27 cellular contexts compared by ENCODE assay signal in the genomic region with DNA sequence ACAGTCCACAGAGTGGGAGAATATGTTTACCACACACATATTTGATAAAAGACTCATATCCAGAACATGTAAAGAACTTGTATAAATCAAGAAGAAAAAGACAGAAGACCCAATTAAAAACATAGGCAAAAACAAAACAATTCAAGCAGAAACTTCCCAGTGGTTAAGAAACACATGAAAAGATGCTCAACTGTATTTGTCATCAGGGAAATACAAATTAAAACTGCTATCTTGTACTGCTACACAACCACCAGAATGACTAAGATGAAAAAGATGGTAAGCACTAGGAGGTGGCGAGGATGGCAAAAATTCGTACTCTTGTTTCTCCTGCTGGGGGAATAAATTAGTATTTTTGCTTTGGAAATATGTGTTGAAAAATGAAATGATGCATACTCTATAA.
DNase-seq lines count a peak whose midpoint lies in the region; ATAC-seq, FAIRE-seq and TF ChIP-seq lines count a peak whose summit lies in the region.
"Had no signal": no experiment of that assay in that cellular context is flagged by ENCODE, and none has a peak within 500 bp of the region (broad histone marks: within the 10 kb centered on the region; RNA-seq: fewer than 3 reads in every experiment).

No MANE protein-coding gene starts in this region.

- H3K23ac ChIP-seq in IMR-90 (ENCODE audit: low read depth, low read length) (no peak overlapping the region), mesenchymal stem cell (ENCODE audit: low read length in 2 of 2) (no peak overlapping the region)

- no peaks in the 10 kb centered on the region for H3K9me1 ChIP-seq in IMR-90 (ENCODE audit: insufficient read depth, low read length)

- TF ChIP-seq POLR2A in IMR-90 (IDR thresholded peaks at IDR 0.05; ENCODE audit: low read depth, low read length) (no peak), uterus (IDR thresholded peaks at IDR 0.05) (no peak), H54 (IDR thresholded peaks at IDR 0.05; ENCODE audit: low read depth, low read length) (no peak)

- H3K4me1 Mint-ChIP-seq in astrocyte (ENCODE audit: low read depth, unreplicated experiment), result no peaks in the 10 kb centered on the region
- H3K4me1 Mint-ChIP-seq: B cell; CD14-positive monocyte; CD8-positive, alpha-beta memory T cell; T-cell had no signal

- dilution Hi-C loops in IMR-90 (cut with HindIII; ENCODE audit: low sequenced_read_pairs, unreplicated experiment), result no loop called here

- H3K4me1 ChIP-seq in IMR-90 (ENCODE audit: control insufficient read depth, insufficient read depth, low read length) (no peaks in the 10 kb centered on the region), astrocyte (ENCODE audit: insufficient read depth, low read length) (no peaks in the 10 kb centered on the region), mesenchymal stem cell (ENCODE audit: control insufficient read depth, insufficient read depth, low read depth, low read length) (no peaks in the 10 kb centered on the region), uterus (no peaks in the 10 kb centered on the region)
- H3K4me1 ChIP-seq: A549 had no signal

- H4K5ac ChIP-seq in IMR-90 (ENCODE audit: low read depth, low read length), result no peak overlapping the region

- no peak overlapping the region for H2BK120ac ChIP-seq in IMR-90 (ENCODE audit: low read depth, low read length)
- H2BK120ac ChIP-seq in mesenchymal stem cell (ENCODE audit: low read depth, low read length), result no peak overlapping the region

- no peak overlapping the region for H3K27ac ChIP-seq in IMR-90 (ENCODE audit: insufficient read depth, low read length)
- H3K27ac ChIP-seq in astrocyte (ENCODE audit: low read depth, low read length), result no peak overlapping the region
- H3K27ac ChIP-seq in mesenchymal stem cell (ENCODE audit: low read length, poor library complexity, severe bottlenecking), result no peak overlapping the region
- H3K27ac ChIP-seq in uterus, result no peak overlapping the region
- H3K27ac ChIP-seq: A549, PC-9 had no signal

- WGBS in IMR-90 (ENCODE audit: extremely low coverage in 2 of 2, insufficient read length in 1 of 2), 2 experiments, result no CpG with 5 or more reads among the region's 2 CpGs
- WGBS in mesenchymal stem cell, result no CpG with 5 or more reads among the region's 2 CpGs

- intact Hi-C loops in IMR-90 (cut with micrococcal nuclease), result no loop called here
- intact Hi-C loops in uterus (cut with DNase I; ENCODE audit: low total_unique reads), result no loop called here
- intact Hi-C loops in Right ventricle myocardium inferior (cut with DNase I), result no loop called here

- H2BK12ac ChIP-seq in mesenchymal stem cell (ENCODE audit: low read length in 2 of 2), result no peak overlapping the region

- H3K79me2 ChIP-seq in astrocyte (ENCODE audit: insufficient read depth, low read length), result no peaks in the 10 kb centered on the region

- H3K4me3 ChIP-seq in IMR-90 (ENCODE audit: insufficient read depth, low read depth, low read length) (no peak overlapping the region), astrocyte (ENCODE audit: insufficient read depth, low read depth, low read length) (no peak overlapping the region), mesenchymal stem cell (ENCODE audit: insufficient read depth in 1 of 2, low read depth in 1 of 2, low read length in 2 of 2) (no peak overlapping the region), uterus (no peak overlapping the region)
- H3K4me3 ChIP-seq: A549, K562, MG63, PC-9 had no signal

- H2AK5ac ChIP-seq in IMR-90 (ENCODE audit: low read depth, low read length), result no peak overlapping the region
- no peak overlapping the region for H2AK5ac ChIP-seq in mesenchymal stem cell (ENCODE audit: low read length, severe bottlenecking)

- no peak for TF ChIP-seq RAD21 in IMR-90 (IDR thresholded peaks at IDR 0.05; ENCODE audit: low read length)

- H3K79me1 ChIP-seq in IMR-90 (ENCODE audit: low read depth in 1 of 2, low read length in 2 of 2) (no peaks in the 10 kb centered on the region), mesenchymal stem cell (replicated peaks; ENCODE audit: low read length, poor library complexity, severe bottlenecking) (no peaks in the 10 kb centered on the region)

- H2BK15ac ChIP-seq in IMR-90 (ENCODE audit: low read depth, low read length) (no peak overlapping the region), mesenchymal stem cell (ENCODE audit: low read depth, poor library complexity, severe bottlenecking) (no peak overlapping the region)

- no peaks in the 10 kb centered on the region for H3K36me3 Mint-ChIP-seq in astrocyte (ENCODE audit: low read depth, unreplicated experiment)
- H3K36me3 Mint-ChIP-seq: CD14-positive monocyte; CD8-positive, alpha-beta memory T cell; T-cell had no signal

- H3K27ac Mint-ChIP-seq in astrocyte (ENCODE audit: unreplicated experiment), result no peak overlapping the region
- H3K27ac Mint-ChIP-seq: B cell; CD14-positive monocyte; CD8-positive, alpha-beta memory T cell; T-cell had no signal

- no peak overlapping the region for H3K4me3 Mint-ChIP-seq in astrocyte (ENCODE audit: unreplicated experiment)
- H3K4me3 Mint-ChIP-seq: B cell; CD14-positive monocyte; CD8-positive, alpha-beta memory T cell; T-cell had no signal

- H3K9me3 Mint-ChIP-seq in astrocyte (ENCODE audit: unreplicated experiment), result no peaks in the 10 kb centered on the region
- H3K9me3 Mint-ChIP-seq: CD14-positive monocyte had no signal

- no peaks in the 10 kb centered on the region for H3K36me3 ChIP-seq in IMR-90 (ENCODE audit: control insufficient read depth, insufficient read depth, low read length)
- no peaks in the 10 kb centered on the region for H3K36me3 ChIP-seq in astrocyte (ENCODE audit: insufficient read depth, low read length)
- no peaks in the 10 kb centered on the region for H3K36me3 ChIP-seq in mesenchymal stem cell (ENCODE audit: control insufficient read depth in 1 of 2, insufficient read depth in 2 of 2, low read depth in 1 of 2, low read length in 2 of 2)
- no peaks in the 10 kb centered on the region for H3K36me3 ChIP-seq in uterus
- H3K36me3 ChIP-seq: MG63 had no signal

- H3K9ac ChIP-seq in IMR-90 (ENCODE audit: low read depth, low read length) (no peak overlapping the region), astrocyte (ENCODE audit: low read length) (no peak overlapping the region), mesenchymal stem cell (ENCODE audit: low read length) (no peak overlapping the region)

- POLR2A ChIA-PET in IMR-90 (lab: Charles Lee; ENCODE audit: unreplicated experiment), result no interaction called here

- FAIRE-seq in astrocyte (lab: Jason Lieb, UNC) (peak; percentile 58), H54 (lab: Jason Lieb, UNC) (no peak)
- FAIRE-seq: A549, GM12891, H1, HepG2, K562 had no signal

- no peaks in the 10 kb centered on the region for H3K27me3 Mint-ChIP-seq in astrocyte (ENCODE audit: low read depth, unreplicated experiment)
- H3K27me3 Mint-ChIP-seq: B cell; CD8-positive, alpha-beta memory T cell; T-cell had no signal

- no peak overlapping the region for H2BK5ac ChIP-seq in IMR-90 (ENCODE audit: low read depth, low read length, poor library complexity, severe bottlenecking)
- no peak overlapping the region for H2BK5ac ChIP-seq in mesenchymal stem cell (ENCODE audit: low read depth, low read length, poor library complexity, severe bottlenecking)

- H3K56ac ChIP-seq in IMR-90 (ENCODE audit: extremely low read depth, insufficient read depth, low read length), result no peak overlapping the region

- TF ChIP-seq CTCF in IMR-90 (conservative IDR thresholded peaks at IDR 0.05; ENCODE audit: low read depth, low read length) (no peak), astrocyte (IDR thresholded peaks at IDR 0.05; ENCODE audit: insufficient read depth, low read depth, low read length) (no peak), uterus (IDR thresholded peaks at IDR 0.05) (no peak)

- H3K27me3 ChIP-seq in IMR-90 (ENCODE audit: control insufficient read depth, insufficient read depth, low read length), result no peaks in the 10 kb centered on the region
- H3K27me3 ChIP-seq in astrocyte (ENCODE audit: insufficient read depth, low read length), result no peaks in the 10 kb centered on the region
- H3K27me3 ChIP-seq in mesenchymal stem cell (ENCODE audit: control insufficient read depth in 1 of 2, insufficient read depth in 1 of 2, low read length in 2 of 2), result no peaks in the 10 kb centered on the region
- H3K27me3 ChIP-seq in uterus, result no peaks in the 10 kb centered on the region
- H3K27me3 ChIP-seq: MG63 had no signal

- H3K14ac ChIP-seq in IMR-90 (replicated peaks; ENCODE audit: low read depth, low read length), result no peak overlapping the region
- H3K14ac ChIP-seq in mesenchymal stem cell (ENCODE audit: low read length in 2 of 2), result no peak overlapping the region

- no peak overlapping the region for H2BK20ac ChIP-seq in IMR-90 (ENCODE audit: low read depth, low read length)

- H3K9me3 ChIP-seq in IMR-90 (ENCODE audit: control insufficient read depth, insufficient read depth, low read length), result no peaks in the 10 kb centered on the region
- H3K9me3 ChIP-seq in astrocyte (ENCODE audit: insufficient read depth, low read depth, low read length), result no peaks in the 10 kb centered on the region
- peaks cover 6% of the 10 kb centered on the region for H3K9me3 ChIP-seq in mesenchymal stem cell (ENCODE audit: control insufficient read depth, low read length)
- H3K9me3 ChIP-seq in uterus, result no peaks in the 10 kb centered on the region
- H3K9me3 ChIP-seq: A549, MG63 had no signal

- in situ Hi-C loops in IMR-90 (cut with MboI; ENCODE audit: low sequenced_read_pairs), result no loop called here

- H4K20me1 ChIP-seq in IMR-90 (ENCODE audit: insufficient read depth, low read length) (no peaks in the 10 kb centered on the region), astrocyte (ENCODE audit: insufficient read depth, low read length) (no peaks in the 10 kb centered on the region)

- H3K4me2 ChIP-seq in IMR-90 (ENCODE audit: low read depth, low read length), result no peak overlapping the region
- H3K4me2 ChIP-seq in astrocyte (ENCODE audit: low read length), result no peak overlapping the region
- no peak overlapping the region for H3K4me2 ChIP-seq in mesenchymal stem cell (ENCODE audit: low read length, poor library complexity, severe bottlenecking)
- H3K4me2 ChIP-seq: A549, PC-9 had no signal

- H4K91ac ChIP-seq in IMR-90 (ENCODE audit: insufficient read depth, low read depth, low read length) (no peak overlapping the region), mesenchymal stem cell (ENCODE audit: low read length) (no peak overlapping the region)

- H3K4ac ChIP-seq in IMR-90 (ENCODE audit: low read depth, low read length) (no peak overlapping the region), mesenchymal stem cell (ENCODE audit: low read depth in 1 of 2, low read length in 2 of 2) (no peak overlapping the region)

- peak; percentile 22 for DNase-seq in EH (ENCODE audit: low read depth)
- no peak for DNase-seq in IMR-90
- peak; percentile 41 for DNase-seq in astrocyte (ENCODE audit: low read depth)
- DNase-seq in mesenchymal stem cell, result peak; percentile 29
- DNase-seq in uterus, result no peak
- no peak for DNase-seq in H54 (ENCODE audit: insufficient read length, low spot score)
- DNase-seq in Right ventricle myocardium inferior (ENCODE audit: missing footprints), result no peak
- no peak for DNase-seq in GOT3 (lab: John Stamatoyannopoulos, UW)
- DNase-seq: CD8-positive, alpha-beta memory T cell; DMS 273 treated with DMSO at 0.1 percent for 48 hours; DND-41; Kasumi-1; MG63; NCI-H1694 treated with DMSO at 0.1 percent for 48 hours; NCI-H2227 treated with DMSO at 0.1 percent for 48 hours; NCI-H526 treated with DMSO at 0.1 percent for 48 hours; PC-9; RPMI8226; T-cell had no signal

- no peak overlapping the region for H3K18ac ChIP-seq in IMR-90 (ENCODE audit: low read depth, low read length)
- no peak overlapping the region for H3K18ac ChIP-seq in mesenchymal stem cell (ENCODE audit: low read depth in 1 of 2, low read length in 2 of 2)

- BruUV-seq in IMR-90 (replicated peaks; lab: Mats Ljungman, UMichigan), result no TSS peak

- H2AFZ ChIP-seq in IMR-90 (replicated peaks; ENCODE audit: low read length, poor library complexity) (no peak overlapping the region), astrocyte (ENCODE audit: low read depth, low read length) (no peak overlapping the region), mesenchymal stem cell (ENCODE audit: low read depth, low read length) (no peak overlapping the region)
- H2AFZ ChIP-seq: PC-9 had no signal

- no peak overlapping the region for H2AK9ac ChIP-seq in IMR-90 (replicated peaks; ENCODE audit: low read depth, low read length, poor library complexity)

- H4K8ac ChIP-seq in IMR-90 (ENCODE audit: low read depth in 2 of 2, low read length in 2 of 2) (no peak overlapping the region), mesenchymal stem cell (ENCODE audit: low read length) (no peak overlapping the region)

- ATAC-seq in IMR-90 (ENCODE audit: low read depth) (peak; percentile 51), Right ventricle myocardium inferior (no peak)
- ATAC-seq: A549, HCT116, HepG2, K562, T-cell had no signal

- CTCF ChIA-PET in IMR-90 (lab: Yijun Ruan, JAX), result no interaction called here

Comparison
In these comparisons a context has a peak if more than half of its experiments do, and no peak if none do; other contexts are left out.
1. DNase-seq: peak in EH (single experiment), astrocyte (single experiment) and mesenchymal stem cell (single experiment); none in IMR-90 (single experiment), uterus (0 of 2), H54 (single experiment), Right ventricle myocardium inferior (single experiment) and GOT3 (single experiment).